ENCODE assay signal across 10 cellular contexts in genomic region chr5:61603211-61603908, GRCh38.
DNase-seq lines count a peak whose midpoint lies in the region; ATAC-seq and TF ChIP-seq lines count a peak whose summit lies in the region.
"Had no signal": no experiment of that assay in that cellular context is flagged by ENCODE, and none has a peak within 500 bp of the region (broad histone marks: within the 10 kb centered on the region; RNA-seq: fewer than 3 reads in every experiment).

No MANE protein-coding gene starts in this region.

- peak in 1 of 2 donors; percentile 45 for TF ChIP-seq CTCF in right atrium auricular region (IDR thresholded peaks at IDR 0.05)
- peak; percentile 22 for TF ChIP-seq CTCF in brain microvascular endothelial cell (IDR thresholded peaks at IDR 0.05; ENCODE audit: low read depth, low read length, missing control alignments)

- in situ Hi-C loops in brain microvascular endothelial cell (cut with HindIII; ENCODE audit: low pct_ligation_motif_present, low sequenced_read_pairs) = no loop called here

- H3K27ac ChIP-seq in right atrium auricular region (no peak overlapping the region), brain microvascular endothelial cell (no peak overlapping the region)

- ATAC-seq in Right ventricle myocardium superior (ENCODE audit: poor library complexity) (peak; percentile 95), HG02973 (IDR thresholded peaks at IDR 0.05; ENCODE audit: unreplicated experiment) (no peak), GM18505 (IDR thresholded peaks at IDR 0.05; ENCODE audit: unreplicated experiment) (no peak)

- intact Hi-C loops in Right ventricle myocardium superior (cut with DNase I) = no loop called here

- no peaks in the 10 kb centered on the region for H3K9me3 ChIP-seq in right atrium auricular region

- TF ChIP-seq POLR2A in GM18505 (IDR thresholded peaks at IDR 0.05; ENCODE audit: borderline replicate concordance, extremely low read depth, insufficient read depth, insufficient read length) = no peak

- peaks cover 0 to 21% of the 10 kb centered on the region in 2 donors for H3K4me1 ChIP-seq in right atrium auricular region

- H3K36me3 ChIP-seq in right atrium auricular region (no peaks in the 10 kb centered on the region), brain microvascular endothelial cell (replicated peaks) (no peaks in the 10 kb centered on the region)

- DNase-seq in Right ventricle myocardium superior = peak; percentile 67
- DNase-seq in right atrium auricular region (ENCODE audit: low spot score) = no peak
- DNase-seq in brain microvascular endothelial cell = no peak
- DNase-seq in kidney tubule cell (ENCODE audit: low spot score) = peak; percentile 21
- DNase-seq in T-helper 2 cell = no peak
- no peak for DNase-seq in NCI-H1930 (lab: John Stamatoyannopoulos, UW)
- DNase-seq: activated CD4-positive, alpha-beta T cell treated with anti-CD3 and anti-CD28 coated beads for 48 hours; stimulated activated CD4-positive, alpha-beta T cell treated with anti-CD3 and anti-CD28 coated beads, Interleukin-15, amount 100 ng/mL, for 24 hours had no signal

- no peaks in the 10 kb centered on the region for H3K27me3 ChIP-seq in right atrium auricular region
- H3K27me3 ChIP-seq in brain microvascular endothelial cell (replicated peaks) = no peaks in the 10 kb centered on the region

- H3K4me3 ChIP-seq in right atrium auricular region = no peak overlapping the region
- H3K4me3 ChIP-seq in brain microvascular endothelial cell (ENCODE audit: low read depth, low read length) = no peak overlapping the region

Comparison
In these comparisons a context has a peak if more than half of its experiments do, and no peak if none do; other contexts are left out.
1. DNase-seq: peak in Right ventricle myocardium superior (single experiment) and kidney tubule cell (single experiment); none in right atrium auricular region (single experiment), brain microvascular endothelial cell (single experiment), T-helper 2 cell (0 of 5) and NCI-H1930 (0 of 2).